21 cellular contexts compared by ENCODE assay signal in genomic region chr1:33131191-33131590, GRCh38.
"Had no signal": no experiment of that assay in that cellular context is flagged by ENCODE, and none has a peak within 500 bp of the region (broad histone marks: within the 10 kb centered on the region; RNA-seq: fewer than 3 reads in every experiment).

No MANE protein-coding gene starts in this region.

- H3K27ac Mint-ChIP-seq: nephron; stimulated activated memory B cell treated with anti-CD40 and anti-IgM and Interleukin-4, amounts not matched to agents 10 μg/mL and 1 μg/mL and 100 μg/mL, for 72 hours had no signal

- H3K4me3 ChIP-seq: left lung, lung, pancreas, stomach, suprapubic skin, transverse colon, uterus had no signal

- H3K36me3 ChIP-seq: left lung, neutrophil, pancreas, suprapubic skin, transverse colon, uterus had no signal

- H3K9me3 ChIP-seq: left lung, neutrophil, pancreas, stomach, suprapubic skin, transverse colon, uterus had no signal

- H3K9me3 Mint-ChIP-seq: activated naive CD4-positive, alpha-beta T cell treated with anti-CD3 and anti-CD28 coated beads, Interleukin-2, amount 50 U/mL, for 72 hours; activated T-helper 1 cell treated with anti-CD3 and anti-CD28 coated beads, Interleukin-12 subunit alpha, Interleukin-12 subunit beta, Interleukin-2, Interleukin-4 antibody, amounts not matched to agents 30 ng/mL and 10 ng/mL and 1 ng/mL, durations not matched to agents 14 hours and 24 hours and 36 hours; stimulated activated memory B cell treated with anti-CD40 and anti-IgM and Interleukin-4, amounts not matched to agents 10 μg/mL and 1 μg/mL and 100 μg/mL, for 72 hours; T-cell had no signal

- ATAC-seq: activated naive CD4-positive, alpha-beta T cell treated with anti-CD3 and anti-CD28 coated beads, Interleukin-2, amount 50 U/mL, for 72 hours; left lung; pancreas; right cardiac atrium; stimulated activated memory B cell treated with anti-CD40 and anti-IgM and Interleukin-4, amounts not matched to agents 10 μg/mL and 1 μg/mL and 100 μg/mL, for 72 hours; T-cell had no signal

- H3K27me3 Mint-ChIP-seq: stimulated activated memory B cell treated with anti-CD40 and anti-IgM and Interleukin-4, amounts not matched to agents 10 μg/mL and 1 μg/mL and 100 μg/mL, for 72 hours; T-cell had no signal

- DNase-seq: activated gamma-delta T cell treated with Interleukin-2 at 50 U/mL for 16 hours; activated T-cell treated with anti-CD3 and anti-CD28 coated beads for 4 hours; aorta; foreskin fibroblast; left lung; pancreas; right cardiac atrium; stimulated activated CD4-positive, alpha-beta T cell treated with anti-CD3 and anti-CD28 coated beads, Interleukin-12 subunit alpha, Interleukin-12 subunit beta, amount 100 ng/mL, for 4 hours; stimulated activated CD4-positive, alpha-beta T cell treated with anti-CD3 and anti-CD28 coated beads, Interleukin-1b, Interleukin-23, amount 100 ng/mL, for 48 hours; stomach; T-cell; transverse colon; uterus had no signal

- H3K27ac ChIP-seq: left lung, neutrophil, pancreas, stomach, suprapubic skin, transverse colon, uterus had no signal

- H3K4me3 Mint-ChIP-seq: activated T-helper 1 cell treated with anti-CD3 and anti-CD28 coated beads, Interleukin-12 subunit alpha, Interleukin-12 subunit beta, Interleukin-2, Interleukin-4 antibody, amounts not matched to agents 30 ng/mL and 10 ng/mL and 1 ng/mL, durations not matched to agents 14 hours and 24 hours and 36 hours; brain; nephron; stimulated activated memory B cell treated with anti-CD40 and anti-IgM and Interleukin-4, amounts not matched to agents 10 μg/mL and 1 μg/mL and 100 μg/mL, for 72 hours; T-cell had no signal

- H3K27me3 ChIP-seq: left lung, pancreas, stomach, suprapubic skin, transverse colon, uterus had no signal
